In genomic region chr2:237625216-237625705, GRCh38 we compare ENCODE assay signal across 1 cellular context.
A peak's percentile ranks its signal among the peaks of the same experiment; 100 is the strongest.
TF ChIP-seq lines count a peak whose summit lies in the region.

No MANE protein-coding gene starts in this region.

TF ChIP-seq in HepG2, 621 proteins besides CTCF, POLR2A, EP300 and RAD21 (continued from another document and continues in another):
- TF ChIP-seq BCL6 (CRISPR knock-in tag; IDR thresholded peaks at IDR 0.05) (peak; percentile 82), HOXA3 (CRISPR knock-in tag; IDR thresholded peaks at IDR 0.05) (no peak), SOX13 (IDR thresholded peaks at IDR 0.05) (no peak), SOX13 (CRISPR knock-in tag; conservative IDR thresholded peaks at IDR 0.05 in 1 of 2, IDR thresholded peaks at IDR 0.05 in 1 of 2) (0 out of 4 replicates have a peak, but pooled peaks of 1 of the 2 experiments have one; percentile 13), RCOR2 (CRISPR knock-in tag; IDR thresholded peaks at IDR 0.05) (0 out of 2 replicates have a peak, but pooled peaks have one; percentile 31), NR2F2 (IDR thresholded peaks at IDR 0.05; ENCODE audit: borderline replicate concordance, low read depth) (0 out of 2 replicates have a peak, but pooled peaks have one; percentile 19), TBP (CRISPR knock-in tag; IDR thresholded peaks at IDR 0.05) (0 out of 2 replicates have a peak, but pooled peaks have one; percentile 56), ZNF263 (CRISPR knock-in tag; IDR thresholded peaks at IDR 0.05) (peak; percentile 81), RXRA (CRISPR knock-in tag; IDR thresholded peaks at IDR 0.05) (peak; percentile 20; the same call in 1 of the 2 replicates), RXRB (CRISPR knock-in tag; IDR thresholded peaks at IDR 0.05; ENCODE audit: borderline replicate concordance) (peak; percentile 86), ZNF556 (CRISPR knock-in tag; IDR thresholded peaks at IDR 0.05; ENCODE audit: borderline replicate concordance) (peak; percentile 36; the same call in 1 of the 2 replicates), GATAD2A (CRISPR knock-in tag; IDR thresholded peaks at IDR 0.05) (0 out of 2 replicates have a peak, but pooled peaks have one; percentile 22), ARID4A (CRISPR knock-in tag; IDR thresholded peaks at IDR 0.05; ENCODE audit: borderline replicate concordance) (0 out of 2 replicates have a peak, but pooled peaks have one; percentile 25), GATAD1 (CRISPR knock-in tag; IDR thresholded peaks at IDR 0.05) (0 out of 2 replicates have a peak, but pooled peaks have one; percentile 11), ZNF850 (CRISPR knock-in tag; conservative IDR thresholded peaks at IDR 0.05) (no peak), XRCC5 (optimal IDR thresholded peaks at IDR 0.05; ENCODE audit: low read length) (no peak), ZNF441 (CRISPR knock-in tag; IDR thresholded peaks at IDR 0.05; ENCODE audit: borderline replicate concordance) (peak; percentile 44; the same call in 1 of the 2 replicates), ZNF746 (CRISPR knock-in tag; IDR thresholded peaks at IDR 0.05) (no peak), ADNP (CRISPR knock-in tag; IDR thresholded peaks at IDR 0.05) (no peak), ETV5 (CRISPR knock-in tag; IDR thresholded peaks at IDR 0.05; ENCODE audit: borderline replicate concordance) (peak; percentile 39; the same call in 1 of the 2 replicates), ARID5B (CRISPR knock-in tag; IDR thresholded peaks at IDR 0.05) (peak; percentile 51; the same call in 1 of the 2 replicates), LCORL (IDR thresholded peaks at IDR 0.05) (no peak), LCORL (CRISPR knock-in tag; IDR thresholded peaks at IDR 0.05) (peak; percentile 66; the same call in 1 of the 2 replicates), ZNF333 (CRISPR knock-in tag; IDR thresholded peaks at IDR 0.05; ENCODE audit: borderline replicate concordance) (no peak), ZNF660 (CRISPR knock-in tag; IDR thresholded peaks at IDR 0.05; ENCODE audit: borderline replicate concordance, low read depth) (no peak), ZNF407 (CRISPR knock-in tag; IDR thresholded peaks at IDR 0.05; ENCODE audit: not compliant biosample characterization) (no peak), SAP130 (CRISPR knock-in tag; IDR thresholded peaks at IDR 0.05; ENCODE audit: low read depth) (peak; percentile 48)
- TF ChIP-seq, protein P1, sequence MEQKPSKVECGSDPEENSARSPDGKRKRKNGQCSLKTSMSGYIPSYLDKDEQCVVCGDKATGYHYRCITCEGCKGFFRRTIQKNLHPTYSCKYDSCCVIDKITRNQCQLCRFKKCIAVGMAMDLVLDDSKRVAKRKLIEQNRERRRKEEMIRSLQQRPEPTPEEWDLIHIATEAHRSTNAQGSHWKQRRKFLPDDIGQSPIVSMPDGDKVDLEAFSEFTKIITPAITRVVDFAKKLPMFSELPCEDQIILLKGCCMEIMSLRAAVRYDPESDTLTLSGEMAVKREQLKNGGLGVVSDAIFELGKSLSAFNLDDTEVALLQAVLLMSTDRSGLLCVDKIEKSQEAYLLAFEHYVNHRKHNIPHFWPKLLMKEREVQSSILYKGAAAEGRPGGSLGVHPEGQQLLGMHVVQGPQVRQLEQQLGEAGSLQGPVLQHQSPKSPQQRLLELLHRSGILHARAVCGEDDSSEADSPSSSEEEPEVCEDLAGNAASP (CRISPR knock-in tag; IDR thresholded peaks at IDR 0.05; ENCODE audit: borderline replicate concordance): peak; percentile 87; the same call in 1 of the 2 replicates
- TF ChIP-seq, protein P2, sequence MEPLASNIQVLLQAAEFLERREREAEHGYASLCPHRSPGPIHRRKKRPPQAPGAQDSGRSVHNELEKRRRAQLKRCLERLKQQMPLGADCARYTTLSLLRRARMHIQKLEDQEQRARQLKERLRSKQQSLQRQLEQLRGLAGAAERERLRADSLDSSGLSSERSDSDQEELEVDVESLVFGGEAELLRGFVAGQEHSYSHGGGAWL (CRISPR knock-in tag; IDR thresholded peaks at IDR 0.05): no peak
- TF ChIP-seq, protein P3, sequence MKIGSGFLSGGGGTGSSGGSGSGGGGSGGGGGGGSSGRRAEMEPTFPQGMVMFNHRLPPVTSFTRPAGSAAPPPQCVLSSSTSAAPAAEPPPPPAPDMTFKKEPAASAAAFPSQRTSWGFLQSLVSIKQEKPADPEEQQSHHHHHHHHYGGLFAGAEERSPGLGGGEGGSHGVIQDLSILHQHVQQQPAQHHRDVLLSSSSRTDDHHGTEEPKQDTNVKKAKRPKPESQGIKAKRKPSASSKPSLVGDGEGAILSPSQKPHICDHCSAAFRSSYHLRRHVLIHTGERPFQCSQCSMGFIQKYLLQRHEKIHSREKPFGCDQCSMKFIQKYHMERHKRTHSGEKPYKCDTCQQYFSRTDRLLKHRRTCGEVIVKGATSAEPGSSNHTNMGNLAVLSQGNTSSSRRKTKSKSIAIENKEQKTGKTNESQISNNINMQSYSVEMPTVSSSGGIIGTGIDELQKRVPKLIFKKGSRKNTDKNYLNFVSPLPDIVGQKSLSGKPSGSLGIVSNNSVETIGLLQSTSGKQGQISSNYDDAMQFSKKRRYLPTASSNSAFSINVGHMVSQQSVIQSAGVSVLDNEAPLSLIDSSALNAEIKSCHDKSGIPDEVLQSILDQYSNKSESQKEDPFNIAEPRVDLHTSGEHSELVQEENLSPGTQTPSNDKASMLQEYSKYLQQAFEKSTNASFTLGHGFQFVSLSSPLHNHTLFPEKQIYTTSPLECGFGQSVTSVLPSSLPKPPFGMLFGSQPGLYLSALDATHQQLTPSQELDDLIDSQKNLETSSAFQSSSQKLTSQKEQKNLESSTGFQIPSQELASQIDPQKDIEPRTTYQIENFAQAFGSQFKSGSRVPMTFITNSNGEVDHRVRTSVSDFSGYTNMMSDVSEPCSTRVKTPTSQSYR (CRISPR knock-in tag; IDR thresholded peaks at IDR 0.05; ENCODE audit: borderline replicate concordance): peak; percentile 77; the same call in 1 of the 2 replicates
- TF ChIP-seq, protein P4, sequence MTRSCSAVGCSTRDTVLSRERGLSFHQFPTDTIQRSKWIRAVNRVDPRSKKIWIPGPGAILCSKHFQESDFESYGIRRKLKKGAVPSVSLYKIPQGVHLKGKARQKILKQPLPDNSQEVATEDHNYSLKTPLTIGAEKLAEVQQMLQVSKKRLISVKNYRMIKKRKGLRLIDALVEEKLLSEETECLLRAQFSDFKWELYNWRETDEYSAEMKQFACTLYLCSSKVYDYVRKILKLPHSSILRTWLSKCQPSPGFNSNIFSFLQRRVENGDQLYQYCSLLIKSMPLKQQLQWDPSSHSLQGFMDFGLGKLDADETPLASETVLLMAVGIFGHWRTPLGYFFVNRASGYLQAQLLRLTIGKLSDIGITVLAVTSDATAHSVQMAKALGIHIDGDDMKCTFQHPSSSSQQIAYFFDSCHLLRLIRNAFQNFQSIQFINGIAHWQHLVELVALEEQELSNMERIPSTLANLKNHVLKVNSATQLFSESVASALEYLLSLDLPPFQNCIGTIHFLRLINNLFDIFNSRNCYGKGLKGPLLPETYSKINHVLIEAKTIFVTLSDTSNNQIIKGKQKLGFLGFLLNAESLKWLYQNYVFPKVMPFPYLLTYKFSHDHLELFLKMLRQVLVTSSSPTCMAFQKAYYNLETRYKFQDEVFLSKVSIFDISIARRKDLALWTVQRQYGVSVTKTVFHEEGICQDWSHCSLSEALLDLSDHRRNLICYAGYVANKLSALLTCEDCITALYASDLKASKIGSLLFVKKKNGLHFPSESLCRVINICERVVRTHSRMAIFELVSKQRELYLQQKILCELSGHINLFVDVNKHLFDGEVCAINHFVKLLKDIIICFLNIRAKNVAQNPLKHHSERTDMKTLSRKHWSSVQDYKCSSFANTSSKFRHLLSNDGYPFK (CRISPR knock-in tag; IDR thresholded peaks at IDR 0.05; ENCODE audit: borderline replicate concordance): no peak
